22 cellular contexts compared by ENCODE assay signal in the genomic region with DNA sequence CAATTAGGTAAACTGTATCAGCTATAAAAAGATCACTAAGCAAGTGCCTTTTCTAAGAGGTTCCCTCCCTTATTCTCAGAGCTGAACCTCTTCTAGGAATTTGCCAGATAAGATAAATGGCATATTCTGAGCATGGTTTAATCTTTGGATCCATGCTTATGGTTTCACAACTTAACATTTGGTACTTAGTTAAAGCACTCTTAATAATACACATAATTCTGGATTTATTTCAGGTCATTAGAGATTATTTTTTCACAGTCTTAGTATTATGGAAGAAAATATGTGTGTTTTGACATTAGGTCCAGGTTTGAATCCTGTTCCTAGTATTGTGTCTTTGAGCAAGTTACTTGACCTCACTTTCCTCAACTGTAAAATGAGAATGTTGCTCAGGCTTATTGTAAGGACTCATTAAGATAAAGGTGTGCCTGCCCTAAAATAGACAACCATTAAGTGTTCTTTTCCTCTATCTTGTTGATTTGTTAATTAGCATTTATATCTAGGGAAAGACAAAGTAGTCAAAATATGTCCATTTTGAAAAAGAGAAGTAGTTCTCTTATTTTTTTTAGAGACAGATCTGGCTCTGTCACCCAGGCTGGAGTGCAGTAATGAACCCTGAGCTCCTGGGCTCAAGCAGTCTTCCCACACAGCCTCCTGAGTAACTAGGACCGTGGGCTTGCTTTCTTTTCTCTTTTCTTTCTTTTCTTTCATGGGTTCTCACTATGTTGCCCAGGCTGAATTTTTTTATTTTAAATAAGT. TPM values are rescaled to one million over a fixed set of nuclear protein-coding genes. Genes with fewer than 3 reads are reported as not detected.
DNase-seq lines count a peak whose midpoint lies in the region; ATAC-seq, FAIRE-seq and TF ChIP-seq lines count a peak whose summit lies in the region.
"Had no signal": no experiment of that assay in that cellular context is flagged by ENCODE, and none has a peak within 500 bp of the region (broad histone marks: within the 10 kb centered on the region; RNA-seq: fewer than 3 reads in every experiment).

No MANE protein-coding gene starts in this region.

- no peaks in the 10 kb centered on the region for H3K9me3 Mint-ChIP-seq in WTC11
- H3K9me3 Mint-ChIP-seq in nephron progenitor cell: no peaks in the 10 kb centered on the region

- POLR2A ChIA-PET in IMR-90 (lab: Charles Lee; ENCODE audit: unreplicated experiment): no interaction called here
- POLR2A ChIA-PET in WTC11 (lab: Charles Lee): no interaction called here

- no peak overlapping the region for H2BK15ac ChIP-seq in IMR-90 (ENCODE audit: low read depth, low read length)

- in situ Hi-C loops in IMR-90 (cut with MboI; ENCODE audit: low sequenced_read_pairs): no loop called here

- no peak overlapping the region for H2AFZ ChIP-seq in IMR-90 (replicated peaks; ENCODE audit: low read length, poor library complexity)

- no peak overlapping the region for H2AK9ac ChIP-seq in IMR-90 (replicated peaks; ENCODE audit: low read depth, low read length, poor library complexity)

- no peak overlapping the region for H4K8ac ChIP-seq in IMR-90 (ENCODE audit: low read depth in 2 of 2, low read length in 2 of 2)

- H3K27ac ChIP-seq in IMR-90 (ENCODE audit: insufficient read depth, low read length): no peak overlapping the region
- H3K27ac ChIP-seq: HL-60, KMS-11, skin epidermis had no signal

- H2BK120ac ChIP-seq in IMR-90 (ENCODE audit: low read depth, low read length): no peak overlapping the region

- CTCF ChIA-PET in IMR-90 (lab: Yijun Ruan, JAX): no interaction called here
- CTCF ChIA-PET in WTC11 (lab: Charles Lee): interaction anchor here (1.2 kb wide), 1 partner anchor 42 kb away, joined by 3 read pairs; no protein-coding TSS in a partner anchor

- BruUV-seq in IMR-90 (replicated peaks; lab: Mats Ljungman, UMichigan): no TSS peak

- H4K5ac ChIP-seq in IMR-90 (ENCODE audit: low read depth, low read length): no peak overlapping the region

- no peak overlapping the region; the same call in 1 of the 2 replicates for H3K14ac ChIP-seq in IMR-90 (replicated peaks; ENCODE audit: low read depth, low read length)

- peak overlapping the region; percentile 17 for H2BK5ac ChIP-seq in IMR-90 (ENCODE audit: low read depth, low read length, poor library complexity, severe bottlenecking)

- H3K4me1 Mint-ChIP-seq in WTC11: peaks cover 25% of the 10 kb centered on the region
- peaks cover 17% of the 10 kb centered on the region for H3K4me1 Mint-ChIP-seq in nephron progenitor cell

- DNase-seq in IMR-90 (no peak), WTC11 (ENCODE audit: low spot score) (no peak), nephron progenitor cell (no peak), NCI-H146 (lab: John Stamatoyannopoulos, UW) (no peak), 8988T (no peak)
- no peak for DNase-seq in activated CD4-positive, CD25-positive, alpha-beta regulatory T cell (lab: John Stamatoyannopoulos, UW)
- no peak for DNase-seq in activated CD8-positive, alpha-beta memory T cell treated with anti-CD3 and anti-CD28 coated beads for 24 hours
- DNase-seq: activated CD4-positive, alpha-beta T cell treated with anti-CD3 and anti-CD28 coated beads for 36 hours; activated gamma-delta T cell treated with Interleukin-2 at 50 U/mL for 16 hours; anterior cingulate cortex; NCI-H1436; NCI-H446 treated with DMSO at 0.1 percent for 48 hours; posterior cingulate gyrus; SIG-M5; T-helper 17 cell had no signal

- no peaks in the 10 kb centered on the region for H3K27me3 ChIP-seq in IMR-90 (ENCODE audit: control insufficient read depth, insufficient read depth, low read length)

- peaks cover 2% of the 10 kb centered on the region; the same call in 1 of the 2 replicates for H3K36me3 ChIP-seq in IMR-90 (ENCODE audit: control insufficient read depth, insufficient read depth, low read length)

- no peak overlapping the region for H3K56ac ChIP-seq in IMR-90 (ENCODE audit: extremely low read depth, insufficient read depth, low read length)

- no peak overlapping the region for H2AK5ac ChIP-seq in IMR-90 (ENCODE audit: low read depth, low read length)

- ATAC-seq in IMR-90 (ENCODE audit: low read depth) (no peak), WTC11 (no peak)
- ATAC-seq: activated CD4-positive, alpha-beta T cell treated with anti-CD3 and anti-CD28 coated beads for 36 hours; left lobe of liver; T-helper 17 cell had no signal

- WGBS in IMR-90 (ENCODE audit: extremely low coverage in 2 of 2, insufficient read length in 1 of 2), 2 experiments: no CpG with 5 or more reads among the region's 1 CpG

- TF ChIP-seq CTCF in IMR-90 (conservative IDR thresholded peaks at IDR 0.05; ENCODE audit: low read depth, low read length): no peak
- TF ChIP-seq CTCF in WTC11 (IDR thresholded peaks at IDR 0.05): no peak
- no peak for TF ChIP-seq CTCF in nephron progenitor cell (IDR thresholded peaks at IDR 0.05)

- peak; percentile 21 for FAIRE-seq in G401.6 (lab: Jason Lieb, UNC)
- FAIRE-seq: frontal cortex, H1 had no signal

- dilution Hi-C loops in IMR-90 (cut with HindIII; ENCODE audit: low sequenced_read_pairs, unreplicated experiment): no loop called here

- peaks cover 14% of the 10 kb centered on the region for H3K4me1 ChIP-seq in IMR-90 (ENCODE audit: control insufficient read depth, insufficient read depth, low read length)

- no peak overlapping the region for H3K4me3 Mint-ChIP-seq in WTC11
- no peak overlapping the region for H3K4me3 Mint-ChIP-seq in nephron progenitor cell
- H3K4me3 Mint-ChIP-seq: activated CD4-positive, alpha-beta T cell treated with anti-CD3 and anti-CD28 coated beads for 36 hours; T-helper 17 cell had no signal

- H3K36me3 Mint-ChIP-seq in WTC11 (no peaks in the 10 kb centered on the region), nephron progenitor cell (ENCODE audit: low read depth) (peaks cover 47% of the 10 kb centered on the region)

- H3K4ac ChIP-seq in IMR-90 (ENCODE audit: low read depth, low read length): no peak overlapping the region

- H3K9me3 ChIP-seq in IMR-90 (ENCODE audit: control insufficient read depth, insufficient read depth, low read length): no peaks in the 10 kb centered on the region

- peak overlapping the region; percentile 57; the same call in 1 of the 2 replicates for H3K18ac ChIP-seq in IMR-90 (ENCODE audit: low read depth, low read length)

- peaks cover 7% of the 10 kb centered on the region for H3K9me1 ChIP-seq in IMR-90 (ENCODE audit: insufficient read depth, low read length)

- peak overlapping the region; percentile 23; the same call in 1 of the 2 replicates for H3K4me2 ChIP-seq in IMR-90 (ENCODE audit: low read depth, low read length)
- H3K4me2 ChIP-seq: KMS-11 had no signal

- H2BK20ac ChIP-seq in IMR-90 (ENCODE audit: low read depth, low read length): no peak overlapping the region

- no peaks in the 10 kb centered on the region for H3K27me3 Mint-ChIP-seq in WTC11 (ENCODE audit: low read depth)
- H3K27me3 Mint-ChIP-seq in nephron progenitor cell (ENCODE audit: low read depth, poor library complexity): no peaks in the 10 kb centered on the region
- H3K27me3 Mint-ChIP-seq: activated CD4-positive, alpha-beta T cell treated with anti-CD3 and anti-CD28 coated beads for 36 hours; T-helper 17 cell had no signal

- no peak for TF ChIP-seq POLR2A in IMR-90 (IDR thresholded peaks at IDR 0.05; ENCODE audit: low read depth, low read length)

- H3K9ac ChIP-seq in IMR-90 (ENCODE audit: low read depth, low read length): no peak overlapping the region; the same call in 1 of the 2 replicates
- H3K9ac ChIP-seq: KMS-11 had no signal

- peaks cover 47% of the 10 kb centered on the region for H4K20me1 ChIP-seq in IMR-90 (ENCODE audit: insufficient read depth, low read length)

- H3K79me1 ChIP-seq in IMR-90 (ENCODE audit: low read depth in 1 of 2, low read length in 2 of 2): peaks cover 9 to 55% of the 10 kb centered on the region in 2 experiments; a peak in 3 of 4 replicates

- H3K27ac Mint-ChIP-seq in WTC11 (peak overlapping the region; percentile 44; the same call in 1 of the 2 replicates), nephron progenitor cell (peak overlapping the region; percentile 39)
- H3K27ac Mint-ChIP-seq: activated CD4-positive, alpha-beta T cell treated with anti-CD3 and anti-CD28 coated beads for 36 hours; T-helper 17 cell had no signal

- peak overlapping the region; percentile 5; the same call in 1 of the 2 replicates for H3K23ac ChIP-seq in IMR-90 (ENCODE audit: low read depth, low read length)

- TF ChIP-seq RAD21 in IMR-90 (IDR thresholded peaks at IDR 0.05; ENCODE audit: low read length): no peak

- intact Hi-C loops in IMR-90 (cut with micrococcal nuclease): no loop called here

- no peak overlapping the region for H3K4me3 ChIP-seq in IMR-90 (ENCODE audit: insufficient read depth, low read depth, low read length)
- H3K4me3 ChIP-seq: skin epidermis had no signal

- H4K91ac ChIP-seq in IMR-90 (ENCODE audit: insufficient read depth, low read depth, low read length): 0 out of 2 replicates have a peak overlapping the region, but pooled peaks have one; percentile 19

TF ChIP-seq in IMR-90, 13 proteins besides CTCF, POLR2A, EP300 and RAD21 (continues in another document):
- no peak for TF ChIP-seq RFX5 (IDR thresholded peaks at IDR 0.05; ENCODE audit: low read depth, low read length)
- TF ChIP-seq SMC3 (IDR thresholded peaks at IDR 0.05; ENCODE audit: low read depth, low read length): no peak
- no peak for TF ChIP-seq MAFK (IDR thresholded peaks at IDR 0.05; ENCODE audit: low read depth, low read length)
- no peak for TF ChIP-seq FOS (IDR thresholded peaks at IDR 0.05; ENCODE audit: low read depth, low read length)

TF ChIP-seq in WTC11, 78 proteins besides CTCF, POLR2A, EP300 and RAD21:
- TF ChIP-seq TEAD1 (CRISPR knock-in tag; IDR thresholded peaks at IDR 0.05): no peak
- TF ChIP-seq NFYB (CRISPR knock-in tag; conservative IDR thresholded peaks at IDR 0.05; ENCODE audit: low read depth): no peak

RNA-seq across cellular contexts. Expression of gene TSC22D2, which starts 43.4 kb away (rescaled TPM):
- total RNA-seq in IMR-90 (2012; rRNA removed): 12.2 and 15.8 TPM in 2 replicates
- 16.7 and 20.5 TPM in 2 replicates for polyA plus RNA-seq in IMR-90 (2012; rRNA removed)
- 6.3 and 8.5 TPM in 2 replicates for polyA plus RNA-seq in IMR-90 (2012; cell fraction: cytosol; rRNA removed)
- 8.2 and 33.9 TPM in 2 replicates for polyA plus RNA-seq in IMR-90 (2012; cell fraction: nucleus; rRNA removed; ENCODE audit: low replicate concordance)
- 20.1 to 24.0 TPM (median 21.1 TPM) in 3 replicates for total RNA-seq in WTC11 (2021)
